8 cellular contexts compared by ENCODE assay signal in the genomic region with DNA sequence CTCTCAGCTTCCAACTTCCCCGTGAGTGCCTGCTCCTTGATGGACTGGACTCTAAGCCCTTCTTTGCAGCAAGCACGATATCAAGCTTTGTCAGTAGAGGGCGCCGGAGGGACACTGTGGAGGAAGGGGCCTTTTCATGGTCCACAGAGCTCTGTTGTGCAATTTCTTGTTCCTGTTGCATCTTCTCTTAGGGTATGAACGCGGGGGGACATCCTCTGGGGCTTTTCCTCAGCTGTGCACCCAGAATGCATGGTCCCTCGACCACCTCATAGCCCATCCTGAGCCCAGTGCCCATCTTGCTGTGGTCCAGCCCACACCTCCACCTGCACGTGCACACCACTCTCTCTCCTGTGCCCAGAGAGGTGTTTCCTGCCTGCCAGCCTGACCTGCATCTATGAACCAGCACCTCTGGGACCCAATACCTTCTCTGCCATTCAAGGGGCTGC.
DNase-seq lines count a peak whose midpoint lies in the region; ATAC-seq, FAIRE-seq and TF ChIP-seq lines count a peak whose summit lies in the region.

No MANE protein-coding gene starts in this region.

- DNase-seq in 8988T (peak; percentile 40), GM12891 (ENCODE audit: insufficient read length, low spot score) (peak; percentile 41), NCI-H2081 (lab: John Stamatoyannopoulos, UW) (peak; percentile 80 to 87), T-helper 9 cell (peak; percentile 42), T47D (ENCODE audit: low read depth in 1 of 2, low spot score in 1 of 2) (peak; percentile 32 to 77), immature natural killer cell (peak; percentile 23 to 47 (median 31))
- peak; percentile 11 to 75 for DNase-seq in stimulated activated CD4-positive, alpha-beta T cell treated with anti-CD3 and anti-CD28 coated beads, Interleukin-12 subunit alpha, Interleukin-12 subunit beta, amount 100 ng/mL, for 24 hours (ENCODE audit: low read depth in 2 of 2)

- H3K27ac Mint-ChIP-seq in immature natural killer cell: no peak overlapping the region

- ATAC-seq in GM18517 (IDR thresholded peaks at IDR 0.05; ENCODE audit: unreplicated experiment): no peak

- peak; percentile 45 for FAIRE-seq in GM12891 (lab: Jason Lieb, UNC)

- no peaks in the 10 kb centered on the region for H3K9me3 Mint-ChIP-seq in immature natural killer cell

- H3K4me1 Mint-ChIP-seq in immature natural killer cell: no peaks in the 10 kb centered on the region

- H3K36me3 Mint-ChIP-seq in immature natural killer cell: no peaks in the 10 kb centered on the region

- no peak overlapping the region for H3K4me3 Mint-ChIP-seq in immature natural killer cell

- peaks cover 0 to 5% (median 0%) of the 10 kb centered on the region in 3 donors for H3K27me3 Mint-ChIP-seq in immature natural killer cell (ENCODE audit: low read depth in 3 of 3)

- in situ Hi-C loops in T47D (cut with HindIII; ENCODE audit: low pct_unique_long_range_greater_than_20kb, low sequenced_read_pairs): no loop called here

- no peak for TF ChIP-seq POLR2A in GM12891 (IDR thresholded peaks at IDR 0.05; ENCODE audit: low read depth, low read length)

TF ChIP-seq in GM12891, 5 proteins besides CTCF, POLR2A, EP300 and RAD21:
- no peak for TF ChIP-seq POLR2AphosphoS5 (IDR thresholded peaks at IDR 0.05; ENCODE audit: low read depth, low read length)

Comparison
In these comparisons a context has a peak if more than half of its experiments do, and no peak if none do; other contexts are left out.
1. DNase-seq: peak in every context shown above with its lines; median percentile 84 in NCI-H2081; 54 in T47D; 43 in stimulated activated CD4-positive, alpha-beta T cell treated with anti-CD3 and anti-CD28 coated beads, Interleukin-12 subunit alpha, Interleukin-12 subunit beta, amount 100 ng/mL, for 24 hours; 42 in T-helper 9 cell; 41 in GM12891; 40 in 8988T; 31 in immature natural killer cell.